In genomic region chr13:30870049-30870884, GRCh38 we compare ENCODE assay signal across 8 cellular contexts. TPM values are rescaled to one million over a fixed set of nuclear protein-coding genes. Genes with fewer than 3 reads are reported as not detected.
DNase-seq lines count a peak whose midpoint lies in the region; ATAC-seq and TF ChIP-seq lines count a peak whose summit lies in the region.

No MANE protein-coding gene starts in this region.

- ATAC-seq in HG02642 (IDR thresholded peaks at IDR 0.05; ENCODE audit: poor library complexity, unreplicated experiment) (peak; percentile 62), lower lobe of right lung (peak; percentile 66 to 88), GM18858 (IDR thresholded peaks at IDR 0.05; ENCODE audit: unreplicated experiment) (no peak)

- peak; percentile 21 for DNase-seq in Calu3
- peak; percentile 99 to 100 for DNase-seq in SJCRH30
- peak; percentile 99 to 100 for DNase-seq in cardiac fibroblast (ENCODE audit: low read depth in 2 of 2)
- no peak for DNase-seq in lower lobe of right lung
- peak; percentile 96 to 99 for DNase-seq in tibial artery
- no peak for DNase-seq in NCI-H1436 (lab: John Stamatoyannopoulos, UW)

- H3K36me3 Mint-ChIP-seq in Calu3 (ENCODE audit: insufficient read depth, unreplicated experiment), result no peaks in the 10 kb centered on the region

- BruUV-seq in Calu3 (replicated peaks; lab: Mats Ljungman, UMichigan), result no TSS peak

- H3K27me3 Mint-ChIP-seq in Calu3 (ENCODE audit: unreplicated experiment), result no peaks in the 10 kb centered on the region

- H3K27ac ChIP-seq in SJCRH30, result peak overlapping the region; percentile 70
- H3K27ac ChIP-seq in lower lobe of right lung, result peak overlapping the region; percentile 29
- H3K27ac ChIP-seq in tibial artery, result peak overlapping the region; percentile 92 to 93

- no peak overlapping the region for H3K27ac Mint-ChIP-seq in Calu3 (ENCODE audit: unreplicated experiment)

- H3K9me3 ChIP-seq in SJCRH30 (replicated peaks) (no peaks in the 10 kb centered on the region), lower lobe of right lung (no peaks in the 10 kb centered on the region), tibial artery (no peaks in the 10 kb centered on the region)

- H3K4me3 Mint-ChIP-seq in Calu3 (ENCODE audit: low read depth, unreplicated experiment), result no peak overlapping the region

- peaks cover 69% of the 10 kb centered on the region for H3K4me1 ChIP-seq in SJCRH30
- peaks cover 22% of the 10 kb centered on the region for H3K4me1 ChIP-seq in lower lobe of right lung
- H3K4me1 ChIP-seq in tibial artery, result peaks cover 0 to 72% (median 62%) of the 10 kb centered on the region in 4 donors

- H3K4me3 ChIP-seq in SJCRH30 (peak overlapping the region; percentile 39), cardiac fibroblast (replicated peaks in 1 of 2; ENCODE audit: low read depth in 2 of 2, low read length in 2 of 2) (no peak overlapping the region), lower lobe of right lung (no peak overlapping the region), tibial artery (peak overlapping the region in 1 of 2 donors; percentile 7)

- H3K36me3 ChIP-seq in SJCRH30 (peaks cover 61% of the 10 kb centered on the region), lower lobe of right lung (no peaks in the 10 kb centered on the region), tibial artery (no peaks in the 10 kb centered on the region)

- H3K9me3 Mint-ChIP-seq in Calu3 (ENCODE audit: low read depth, unreplicated experiment), result no peaks in the 10 kb centered on the region

- CTCF ChIA-PET in Calu3 (lab: Charles Lee), result no interaction called here

- intact Hi-C loops in Calu3 (cut with micrococcal nuclease; ENCODE audit: unreplicated experiment), result no loop called here
- intact Hi-C loops in lower lobe of right lung (cut with DNase I), result no loop called here
- intact Hi-C loops in tibial artery (cut with DNase I; ENCODE audit: low total_unique reads), result no loop called here

- H3K27me3 ChIP-seq in SJCRH30 (no peaks in the 10 kb centered on the region), lower lobe of right lung (ENCODE audit: low read depth) (no peaks in the 10 kb centered on the region), tibial artery (no peaks in the 10 kb centered on the region)

- no peak for TF ChIP-seq CTCF in Calu3 (IDR thresholded peaks at IDR 0.05; ENCODE audit: unreplicated experiment)
- TF ChIP-seq CTCF in cardiac fibroblast (IDR thresholded peaks at IDR 0.05; ENCODE audit: low read depth, low read length), result no peak
- TF ChIP-seq CTCF in lower lobe of right lung (IDR thresholded peaks at IDR 0.05), result no peak
- no peak for TF ChIP-seq CTCF in tibial artery (IDR thresholded peaks at IDR 0.05)

- peaks cover 14% of the 10 kb centered on the region for H3K4me1 Mint-ChIP-seq in Calu3 (ENCODE audit: low read depth, unreplicated experiment)

RNA-seq across cellular contexts. Expression of gene MEDAG, which starts 35.8 kb away (rescaled TPM):
- total RNA-seq in Calu3 (2022) (1.6 and 2.3 TPM in 2 replicates), lower lobe of right lung (7.2 TPM)
- 52.1 and 56.1 TPM in 2 replicates for total RNA-seq in SJCRH30 (2014; rRNA removed; shearing (Covaris generic))

Comparison
In these comparisons a context has a peak if more than half of its experiments do, and no peak if none do; other contexts are left out.
1. DNase-seq: peak in Calu3 (single experiment), SJCRH30 (2 of 2), cardiac fibroblast (2 of 2) and tibial artery (2 of 2); none in lower lobe of right lung (single experiment) and NCI-H1436 (single experiment).
2. H3K27ac ChIP-seq: peak in every context shown above with its lines; median percentile 92 in tibial artery; 70 in SJCRH30; 29 in lower lobe of right lung.